ENCODE assay signal across 1 cellular context in genomic region chr21:26170471-26171309, GRCh38.
TF ChIP-seq lines count a peak whose summit lies in the region.

APP (minus strand) TSS chr21:26170770; CDS start chr21:26170620, 150 bp downstream.

TF ChIP-seq in HCT116, 20 proteins besides CTCF, POLR2A, EP300 and RAD21 (continued from another document):
- no peak for TF ChIP-seq REST (IDR thresholded peaks at IDR 0.05; ENCODE audit: low read depth)
- no peak for TF ChIP-seq YY1 (IDR thresholded peaks at IDR 0.05; ENCODE audit: extremely low read depth, insufficient replicate concordance, low read depth, low read length)
- TF ChIP-seq SP1 (IDR thresholded peaks at IDR 0.05; ENCODE audit: low read depth): no peak
- TF ChIP-seq CBX3 (IDR thresholded peaks at IDR 0.05; ENCODE audit: low read depth): no peak
- no peak for TF ChIP-seq JUND (IDR thresholded peaks at IDR 0.05)
